8 cellular contexts compared by ENCODE assay signal in genomic region chr1:91502138-91502881, GRCh38. TPM values are rescaled to one million over a fixed set of nuclear protein-coding genes. Genes with fewer than 3 reads are reported as not detected.
DNase-seq lines count a peak whose midpoint lies in the region; ATAC-seq and TF ChIP-seq lines count a peak whose summit lies in the region.

No MANE protein-coding gene starts in this region.

- DNase-seq in BE2C (no peak), GM12865 (ENCODE audit: low read depth) (no peak), hypothalamus (lab: John Stamatoyannopoulos, UW) (no peak), NCI-H524 (lab: John Stamatoyannopoulos, UW) (no peak)

- no peaks in the 10 kb centered on the region for H3K9me3 ChIP-seq in BE2C
- no peaks in the 10 kb centered on the region for H3K9me3 ChIP-seq in iPS-20b (ENCODE audit: insufficient read depth, low read depth, low read length)

- H3K9ac ChIP-seq in iPS-20b (ENCODE audit: low read depth, low read length): peak overlapping the region; percentile 96

- H3K4me3 ChIP-seq in BE2C (ENCODE audit: low read depth, low read length) (peak overlapping the region; percentile 69), GM12865 (ENCODE audit: low read depth, low read length) (peak overlapping the region; percentile 88), iPS-20b (ENCODE audit: low read length) (peak overlapping the region; percentile 84)

- no peak for TF ChIP-seq CTCF in BE2C (IDR thresholded peaks at IDR 0.05; ENCODE audit: low read depth, low read length)
- TF ChIP-seq CTCF in GM12865 (IDR thresholded peaks at IDR 0.05; ENCODE audit: insufficient read depth, low read depth, low read length, missing control alignments): no peak
- no peak for TF ChIP-seq CTCF in VCaP (conservative IDR thresholded peaks at IDR 0.05)

- no peak for ATAC-seq in HG03135 (IDR thresholded peaks at IDR 0.05; ENCODE audit: unreplicated experiment)
- ATAC-seq in HG03342 (IDR thresholded peaks at IDR 0.05; ENCODE audit: unreplicated experiment): no peak

- H3K4me1 ChIP-seq in BE2C: no peaks in the 10 kb centered on the region
- H3K4me1 ChIP-seq in iPS-20b (ENCODE audit: insufficient read depth, low read length): peaks cover 36% of the 10 kb centered on the region

- H3K27ac ChIP-seq in VCaP (peak overlapping the region; percentile 80), iPS-20b (ENCODE audit: low read length) (peak overlapping the region; percentile 89)

- H3K27me3 ChIP-seq in BE2C (no peaks in the 10 kb centered on the region), iPS-20b (ENCODE audit: insufficient read depth, low read length) (peaks cover 3% of the 10 kb centered on the region; the same call in 1 of the 2 replicates)

- H3K36me3 ChIP-seq in BE2C (no peaks in the 10 kb centered on the region), iPS-20b (ENCODE audit: insufficient read depth, low read depth, low read length) (peaks cover 15% of the 10 kb centered on the region; the same call in 1 of the 2 replicates)

RNA-seq across cellular contexts. Expression of gene CDC7, which starts 1.7 kb away (rescaled TPM):
- 6.7 TPM for polyA plus RNA-seq in BE2C (2012; ENCODE audit: insufficient read depth, insufficient read length, low read depth)
